1 cellular context compared by ENCODE assay signal in genomic region chr12:54225666-54226065, GRCh38.
TF ChIP-seq lines count a peak whose summit lies in the region.

No MANE protein-coding gene starts in this region.

TF ChIP-seq in IMR-90, 13 proteins besides CTCF, POLR2A, EP300 and RAD21 (continued from another document):
- TF ChIP-seq ELK1 (IDR thresholded peaks at IDR 0.05; ENCODE audit: borderline replicate concordance, low read depth, low read length) (no peak), CHD1 (IDR thresholded peaks at IDR 0.05; ENCODE audit: low read depth, low read length) (no peak), CEBPB (IDR thresholded peaks at IDR 0.05; ENCODE audit: low read depth, low read length) (no peak), BHLHE40 (IDR thresholded peaks at IDR 0.05; ENCODE audit: low read depth, low read length) (no peak), MAFK (IDR thresholded peaks at IDR 0.05; ENCODE audit: low read depth, low read length) (no peak), MXI1 (IDR thresholded peaks at IDR 0.05; ENCODE audit: borderline replicate concordance, low read depth, low read length) (no peak), NFE2L2 (IDR thresholded peaks at IDR 0.05; ENCODE audit: low read depth, low read length) (no peak)
